21 cellular contexts compared by ENCODE assay signal in the genomic region with DNA sequence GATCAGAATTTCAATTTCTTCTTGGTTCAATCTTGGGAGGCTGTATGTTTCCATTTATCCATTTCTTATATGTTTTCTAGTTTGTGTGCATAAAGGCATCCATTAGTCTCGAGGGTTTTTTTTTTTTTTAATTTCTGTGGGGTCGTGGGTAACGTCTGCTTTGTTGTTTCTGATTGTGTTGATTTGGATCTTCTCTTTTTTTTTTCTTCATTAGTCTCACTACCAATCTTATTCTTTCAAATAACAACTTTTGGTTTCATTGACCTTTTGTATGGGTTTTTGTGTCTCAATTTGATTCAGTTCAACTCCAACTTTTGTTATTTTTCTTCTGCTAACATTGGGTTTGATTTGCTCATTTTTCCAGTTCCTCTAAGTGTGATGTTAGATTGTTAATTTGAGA. TPM values are rescaled to one million over a fixed set of nuclear protein-coding genes. Genes with fewer than 3 reads are reported as not detected.
DNase-seq lines count a peak whose midpoint lies in the region; ATAC-seq, FAIRE-seq and TF ChIP-seq lines count a peak whose summit lies in the region.
"Had no signal": no experiment of that assay in that cellular context is flagged by ENCODE, and none has a peak within 500 bp of the region (broad histone marks: within the 10 kb centered on the region; RNA-seq: fewer than 3 reads in every experiment).

No MANE protein-coding gene starts in this region.

- POLR2A ChIA-PET in activated B cell treated with CpG ODN at 0.5 μM for 24 hours (lab: Charles Lee) (no interaction called here), GM12878 (lab: Charles Lee) (no interaction called here)

- no peaks in the 10 kb centered on the region for H4K20me1 ChIP-seq in GM12878 (ENCODE audit: control insufficient read depth, insufficient read depth)

- RAD21 ChIA-PET in GM12878 (lab: Charles Lee; ENCODE audit: unreplicated experiment) = interaction anchor here (1.0 kb wide), 1 partner anchor 25 kb away, joined by 3 read pairs; no protein-coding TSS in a partner anchor

- no peak overlapping the region for H3K4me2 ChIP-seq in GM12878 (ENCODE audit: control insufficient read depth, insufficient read depth)

- H3K4me3 Mint-ChIP-seq in activated T-cell treated with anti-CD3 and anti-CD28 coated beads, Interleukin-2, amount 50 U/mL, for 4 hours = peak overlapping the region; percentile 19
- peak overlapping the region; percentile 56 for H3K4me3 Mint-ChIP-seq in activated B cell treated with CpG ODN at 0.5 μM for 24 hours
- H3K4me3 Mint-ChIP-seq in stimulated activated memory B cell treated with anti-CD40 and anti-IgM and Interleukin-4, amounts not matched to agents 10 μg/mL and 1 μg/mL and 100 μg/mL, for 72 hours = peak overlapping the region; percentile 60
- H3K4me3 Mint-ChIP-seq: H9 had no signal

- H3K27ac Mint-ChIP-seq in activated B cell treated with CpG ODN at 0.5 μM for 24 hours = peak overlapping the region; percentile 20
- H3K27ac Mint-ChIP-seq in stimulated activated memory B cell treated with anti-CD40 and anti-IgM and Interleukin-4, amounts not matched to agents 10 μg/mL and 1 μg/mL and 100 μg/mL, for 72 hours = peak overlapping the region; percentile 73
- H3K27ac Mint-ChIP-seq: CD4-positive, alpha-beta memory T cell; H9 had no signal

- no peaks in the 10 kb centered on the region for H3K27me3 ChIP-seq in GM12878 (replicated peaks in 1 of 2; ENCODE audit: control insufficient read depth in 2 of 2, insufficient read depth in 2 of 2, low read length in 1 of 2)
- H3K27me3 ChIP-seq: BE2C had no signal

- no peak for FAIRE-seq in GM12878 (lab: Jason Lieb, UNC)
- no peak for FAIRE-seq in GM12892 (lab: Jason Lieb, UNC)
- FAIRE-seq: D721Med had no signal

- H3K4me1 Mint-ChIP-seq in activated T-cell treated with anti-CD3 and anti-CD28 coated beads, Interleukin-2, amount 50 U/mL, for 4 hours (ENCODE audit: low read depth) = peaks cover 41% of the 10 kb centered on the region
- H3K4me1 Mint-ChIP-seq in activated B cell treated with CpG ODN at 0.5 μM for 24 hours = peaks cover 68% of the 10 kb centered on the region
- peaks cover 52% of the 10 kb centered on the region for H3K4me1 Mint-ChIP-seq in stimulated activated memory B cell treated with anti-CD40 and anti-IgM and Interleukin-4, amounts not matched to agents 10 μg/mL and 1 μg/mL and 100 μg/mL, for 72 hours

- CTCF ChIA-PET in activated B cell treated with CpG ODN at 0.5 μM for 24 hours (lab: Charles Lee) = no interaction called here
- CTCF ChIA-PET in GM12878 (lab: Yijun Ruan, JAX) = interaction anchor here (1.0 kb wide), 1 partner anchor 14 kb away, joined by 3 read pairs; no protein-coding TSS in a partner anchor

- TF ChIP-seq POLR2A in GM12878 (IDR thresholded peaks at IDR 0.05; ENCODE audit: low read depth, low read length) (no peak), GM12892 (IDR thresholded peaks at IDR 0.05; ENCODE audit: low read depth, low read length) (no peak)

- no peak overlapping the region for H2AFZ ChIP-seq in GM12878 (ENCODE audit: control insufficient read depth, low read depth, low read length)

- no peaks in the 10 kb centered on the region for H3K79me2 ChIP-seq in GM12878 (ENCODE audit: control insufficient read depth, insufficient read depth, low read length)

- no peak for ATAC-seq in activated T-cell treated with anti-CD3 and anti-CD28 coated beads, Interleukin-2, amount 50 U/mL, for 4 hours
- no peak for ATAC-seq in activated B cell treated with CpG ODN at 0.5 μM for 24 hours (ENCODE audit: low read depth)
- ATAC-seq in GM12878 = no peak
- no peak for ATAC-seq in stimulated activated memory B cell treated with anti-CD40 and anti-IgM and Interleukin-4, amounts not matched to agents 10 μg/mL and 1 μg/mL and 100 μg/mL, for 72 hours
- ATAC-seq in SK-N-SH treated with all-trans-retinoic acid at 6 μM for 48 hours = no peak
- ATAC-seq in GM21786 (IDR thresholded peaks at IDR 0.05; ENCODE audit: unreplicated experiment) = no peak
- ATAC-seq: PC-3 had no signal

- BruUV-seq in GM12878 (replicated peaks; lab: Mats Ljungman, UMichigan) = no TSS peak

- SMC1A ChIA-PET in GM12878 (lab: Charles Lee; ENCODE audit: uncharacterized antibody, unreplicated experiment) = interaction anchor here (1.0 to 1.1 kb wide), 2 partner anchors 8 to 51 kb away, joined by 4 to 5 read pairs; no protein-coding TSS in a partner anchor

- no peak for TF ChIP-seq RAD21 in GM12878 (IDR thresholded peaks at IDR 0.05; ENCODE audit: insufficient read depth, low read depth, low read length)

- no peaks in the 10 kb centered on the region for H3K27me3 Mint-ChIP-seq in activated T-cell treated with anti-CD3 and anti-CD28 coated beads, Interleukin-2, amount 50 U/mL, for 4 hours (ENCODE audit: low read depth)
- H3K27me3 Mint-ChIP-seq in activated B cell treated with CpG ODN at 0.5 μM for 24 hours = no peaks in the 10 kb centered on the region
- no peaks in the 10 kb centered on the region for H3K27me3 Mint-ChIP-seq in stimulated activated memory B cell treated with anti-CD40 and anti-IgM and Interleukin-4, amounts not matched to agents 10 μg/mL and 1 μg/mL and 100 μg/mL, for 72 hours
- H3K27me3 Mint-ChIP-seq: CD4-positive, alpha-beta memory T cell had no signal

- H3K36me3 ChIP-seq in GM12878 (ENCODE audit: control insufficient read depth in 2 of 2, insufficient read depth in 2 of 2, low read length in 1 of 2) = no peaks in the 10 kb centered on the region
- H3K36me3 ChIP-seq: BE2C had no signal

- in situ Hi-C loops in GM12878 (cut with MboI) = no loop called here

- intact Hi-C loops in activated B cell treated with CpG ODN at 0.5 μM for 24 hours (cut with micrococcal nuclease) (no loop called here), GM12878 (cut with micrococcal nuclease; ENCODE audit: unreplicated experiment) (no loop called here)

- TF ChIP-seq EP300 in GM12878 (IDR thresholded peaks at IDR 0.05; ENCODE audit: borderline replicate concordance in 1 of 2, control insufficient read depth in 1 of 2, low read depth in 2 of 2, low read length in 2 of 2) = no peak

- H3K9me3 ChIP-seq in GM12878 (replicated peaks; ENCODE audit: control insufficient read depth, insufficient read depth, low read length) = no peaks in the 10 kb centered on the region; the same call in 2 of the 3 replicates
- H3K9me3 ChIP-seq: BE2C had no signal

- DNase-seq in activated T-cell treated with anti-CD3 and anti-CD28 coated beads, Interleukin-2, amount 50 U/mL, for 4 hours = no peak
- DNase-seq in activated T-cell treated with anti-CD3 and anti-CD28 coated beads for 4 hours = no peak
- DNase-seq in activated B cell treated with CpG ODN at 0.5 μM for 24 hours = no peak
- no peak for DNase-seq in GM12878 (ENCODE audit: low read depth, low spot score)
- no peak for DNase-seq in GM12892 (ENCODE audit: insufficient read length)
- DNase-seq: ACHN; BE2C; CD4-positive, alpha-beta memory T cell; DND-41; GF-D8; H9; KBM-7; NCI-H1092 treated with DMSO at 0.1 percent for 48 hours; NCI-H1694; NCI-H2107; NCI-H69; PC-3 had no signal

- no peak overlapping the region for H3K27ac ChIP-seq in GM12878 (ENCODE audit: control insufficient read depth, insufficient read depth)

- WGBS in GM12878 (ENCODE audit: insufficient coverage, insufficient replicate concordance, low lambda C conversion rate, missing lambda C conversion rate) = 0% methylated on average over 3 of the region's 3 CpGs

- no peak overlapping the region for H3K4me3 ChIP-seq in GM12878

- peaks cover 19% of the 10 kb centered on the region for H3K9me3 Mint-ChIP-seq in activated T-cell treated with anti-CD3 and anti-CD28 coated beads, Interleukin-2, amount 50 U/mL, for 4 hours
- H3K9me3 Mint-ChIP-seq in activated B cell treated with CpG ODN at 0.5 μM for 24 hours = peaks cover 11% of the 10 kb centered on the region
- H3K9me3 Mint-ChIP-seq in stimulated activated memory B cell treated with anti-CD40 and anti-IgM and Interleukin-4, amounts not matched to agents 10 μg/mL and 1 μg/mL and 100 μg/mL, for 72 hours = no peaks in the 10 kb centered on the region
- H3K9me3 Mint-ChIP-seq: H9 had no signal

- no peaks in the 10 kb centered on the region for H3K4me1 ChIP-seq in GM12878 (ENCODE audit: control insufficient read depth, insufficient read depth, low read length)
- H3K4me1 ChIP-seq: BE2C had no signal

- H3K9ac ChIP-seq in GM12878 (ENCODE audit: control insufficient read depth, insufficient read depth, low read length) = no peak overlapping the region

- TF ChIP-seq CTCF in activated B cell treated with CpG ODN at 0.5 μM for 24 hours (IDR thresholded peaks at IDR 0.05) (no peak), GM12878 (IDR thresholded peaks at IDR 0.05 in 2 of 3, conservative IDR thresholded peaks at IDR 0.05 in 1 of 3; ENCODE audit: control insufficient read depth in 2 of 3, extremely low read depth in 1 of 3, insufficient read depth in 1 of 3, low read depth in 3 of 3, low read length in 3 of 3) (no peak)

- peaks cover 32% of the 10 kb centered on the region for H3K36me3 Mint-ChIP-seq in activated T-cell treated with anti-CD3 and anti-CD28 coated beads, Interleukin-2, amount 50 U/mL, for 4 hours (ENCODE audit: insufficient read depth)
- H3K36me3 Mint-ChIP-seq in activated B cell treated with CpG ODN at 0.5 μM for 24 hours (ENCODE audit: low read depth) = peaks cover 33% of the 10 kb centered on the region
- H3K36me3 Mint-ChIP-seq in stimulated activated memory B cell treated with anti-CD40 and anti-IgM and Interleukin-4, amounts not matched to agents 10 μg/mL and 1 μg/mL and 100 μg/mL, for 72 hours = peaks cover 26% of the 10 kb centered on the region

TF ChIP-seq in SK-N-SH treated with all-trans-retinoic acid at 6 μM for 48 hours, 23 proteins besides CTCF, POLR2A, EP300 and RAD21 (continues in another document):
- TF ChIP-seq OSR1 (CRISPR knock-in tag; IDR thresholded peaks at IDR 0.05) (no peak), ISL1 (CRISPR knock-in tag; IDR thresholded peaks at IDR 0.05) (no peak)

RNA-seq across cellular contexts. Expression of gene MCTP2, which starts 48.9 kb away (rescaled TPM):
- 10 to 100 TPM in 2 of 3 donors, 1 to 10 TPM in 1; 9.5 to 18.1 (median 14.2) TPM for total RNA-seq in activated T-cell treated with anti-CD3 and anti-CD28 coated beads, Interleukin-2, amount 50 U/mL, for 4 hours
- 46.0 and 54.2 TPM in 2 replicates for total RNA-seq in activated B cell treated with CpG ODN at 0.5 μM for 24 hours
- 85.3 and 89.1 TPM in 2 replicates for total RNA-seq in GM12878 (2013; cell fraction: nucleolus; rRNA removed)
- 0.87 and 1.1 TPM in 2 replicates for total RNA-seq in GM12878 (2014; rRNA removed)
- total RNA-seq in GM12878 (2014; rRNA removed; fragmentation: Illumina TruSeq; extraction: Trizol) = 0.92 and 1.0 TPM in 2 replicates
- 1.0 and 1.5 TPM in 2 replicates for total RNA-seq in GM12878 (2021)
- 0.68 TPM for polyA plus RNA-seq in GM12878 (2011; ENCODE audit: low read depth)
- 39.3 and 48.5 TPM in 2 replicates for polyA plus RNA-seq in GM12878 (2011; rRNA removed)
- 39.4 and 45.7 TPM in 2 replicates for polyA plus RNA-seq in GM12878 (2011; cell fraction: cytosol; rRNA removed)
- 85.2 and 124 TPM in 2 replicates for polyA plus RNA-seq in GM12878 (2011; cell fraction: nucleus; rRNA removed)
- 0.87 and 1.5 TPM in 2 replicates for polyA plus RNA-seq in GM12878 (2012)
- 0.76 and 1.0 TPM in 2 replicates for polyA plus RNA-seq in GM12878 (2014; fragmentation: Illumina TruSeq; extraction: Trizol)
- polyA plus RNA-seq in GM12878 (2014; fragmentation: Nextera tagmentation; extraction: Ambion mirVana) = under 1 TPM; 0.24 to 0.26 TPM
- polyA plus RNA-seq in GM12878 (2014; rRNA removed) = 0.67 and 1.1 TPM in 2 replicates
- under 1 TPM; 0.33 to 0.36 TPM for polyA plus RNA-seq in GM12878 (2016; fragmentation: Nextera tagmentation; extraction: Ambion mirVana)
- polyA minus RNA-seq in GM12878 (2011; rRNA and poly(A)+ RNA removed) = 107 and 119 TPM in 2 replicates
- 21.6 and 32.2 TPM in 2 replicates for polyA minus RNA-seq in GM12878 (2011; cell fraction: cytosol; rRNA and poly(A)+ RNA removed)
- polyA minus RNA-seq in GM12878 (2011; cell fraction: nucleus; rRNA and poly(A)+ RNA removed) = 87.2 and 98.2 TPM in 2 replicates
- 0.32 TPM for polyA plus RNA-seq in GM12892 (2012; ENCODE audit: missing spikeins)
